15 cellular contexts compared by ENCODE assay signal in genomic region chrX:117972681-117973080, GRCh38.
DNase-seq lines count a peak whose midpoint lies in the region; ATAC-seq, FAIRE-seq and TF ChIP-seq lines count a peak whose summit lies in the region.
"Had no signal": no experiment of that assay in that cellular context is flagged by ENCODE, and none has a peak within 500 bp of the region (broad histone marks: within the 10 kb centered on the region; RNA-seq: fewer than 3 reads in every experiment).

No MANE protein-coding gene starts in this region.

- intact Hi-C loops in endothelial cell of umbilical vein (cut with micrococcal nuclease): no loop called here

- H3K27ac ChIP-seq in endothelial cell of umbilical vein (ENCODE audit: insufficient read depth, low read depth, low read length): no peak overlapping the region
- H3K27ac ChIP-seq: brain microvascular endothelial cell, HL-60, upper lobe of right lung had no signal

- no peaks in the 10 kb centered on the region for H3K27me3 ChIP-seq in endothelial cell of umbilical vein (ENCODE audit: control insufficient read depth in 2 of 2, insufficient read depth in 2 of 2, low read length in 2 of 2)
- H3K27me3 ChIP-seq: brain microvascular endothelial cell, upper lobe of right lung had no signal

- DNase-seq in NCI-H2081 treated with DMSO at 0.1 percent for 48 hours (lab: John Stamatoyannopoulos, UW): peak; percentile 66
- peak; percentile 62 for DNase-seq in endothelial cell of umbilical vein (ENCODE audit: low read depth, low spot score)
- peak; percentile 2 for DNase-seq in medulla oblongata (ENCODE audit: extremely low spot score)
- DNase-seq in GOT3 (lab: John Stamatoyannopoulos, UW): no peak
- no peak for DNase-seq in SKM-1 treated with dmso at 0.1 percent for 144 hours (lab: John Stamatoyannopoulos, UW; ENCODE audit: unreplicated experiment)
- DNase-seq in ecto neural progenitor cell (ENCODE audit: low spot score): no peak
- DNase-seq: activated B cell treated with CpG ODN at 0.5 μM for 24 hours; activated T-cell treated with anti-CD3 and anti-CD28 coated beads, Interleukin-2, amount 50 U/mL, for 1 hour; brain microvascular endothelial cell; CD8-positive, alpha-beta memory T cell; NCI-H1694 treated with DMSO at 0.1 percent for 48 hours; upper lobe of right lung had no signal

- CTCF ChIA-PET in endothelial cell of umbilical vein (lab: Charles Lee): interaction anchor here (3.2 kb wide), 1 partner anchor 12 kb away, joined by 12 read pairs; no protein-coding TSS in a partner anchor

- H3K9ac ChIP-seq in endothelial cell of umbilical vein (replicated peaks; ENCODE audit: extremely low read depth, insufficient read depth, low read length): no peak overlapping the region

- H3K36me3 ChIP-seq in endothelial cell of umbilical vein (ENCODE audit: control insufficient read depth in 2 of 2, extremely low read depth in 1 of 2, insufficient read depth in 2 of 2, low read length in 2 of 2): no peaks in the 10 kb centered on the region
- H3K36me3 ChIP-seq: brain microvascular endothelial cell, upper lobe of right lung had no signal

- TF ChIP-seq POLR2A in endothelial cell of umbilical vein (IDR thresholded peaks at IDR 0.05; ENCODE audit: low read depth, low read length): no peak

- no peak overlapping the region for H3K4me2 ChIP-seq in endothelial cell of umbilical vein (ENCODE audit: insufficient read depth, low read length)

- H3K9me3 ChIP-seq in endothelial cell of umbilical vein (replicated peaks; ENCODE audit: control insufficient read depth, insufficient read depth, low read length): no peaks in the 10 kb centered on the region
- H3K9me3 ChIP-seq: upper lobe of right lung had no signal

- ATAC-seq in GM21717 (IDR thresholded peaks at IDR 0.05; ENCODE audit: unreplicated experiment) (peak; percentile 9), HG03469 (IDR thresholded peaks at IDR 0.05; ENCODE audit: unreplicated experiment) (no peak)
- ATAC-seq: upper lobe of right lung had no signal

- TF ChIP-seq CTCF in endothelial cell of umbilical vein (IDR thresholded peaks at IDR 0.05; ENCODE audit: extremely low read depth in 1 of 2, insufficient read depth in 1 of 2, low read depth in 1 of 2, low read length in 2 of 2): no peak

- BruUV-seq in endothelial cell of umbilical vein (replicated peaks; lab: Mats Ljungman, UMichigan): no TSS peak

- dilution Hi-C loops in endothelial cell of umbilical vein (cut with MboI; ENCODE audit: extremely low pct_ligation_motif_present, low sequenced_read_pairs): no loop called here

- POLR2A ChIA-PET in endothelial cell of umbilical vein (lab: Charles Lee): no interaction called here

- no peaks in the 10 kb centered on the region for H3K4me1 ChIP-seq in endothelial cell of umbilical vein (ENCODE audit: control insufficient read depth, extremely low read depth, insufficient read depth, low read length)
- H3K4me1 ChIP-seq: upper lobe of right lung had no signal

- H3K79me2 ChIP-seq in endothelial cell of umbilical vein (ENCODE audit: control insufficient read depth, insufficient read depth, low read length): no peaks in the 10 kb centered on the region

- no peaks in the 10 kb centered on the region for H3K9me1 ChIP-seq in endothelial cell of umbilical vein (replicated peaks; ENCODE audit: control insufficient read depth, extremely low read depth, insufficient read depth, low read length)

- no peaks in the 10 kb centered on the region for H4K20me1 ChIP-seq in endothelial cell of umbilical vein (replicated peaks; ENCODE audit: control insufficient read depth, extremely low read depth, insufficient read depth, low read length)

- no peak overlapping the region for H2AFZ ChIP-seq in endothelial cell of umbilical vein (ENCODE audit: low read depth, low read length)

- no peak overlapping the region for H3K4me3 ChIP-seq in endothelial cell of umbilical vein (replicated peaks in 1 of 3; ENCODE audit: insufficient read depth in 1 of 3, low read depth in 1 of 3, low read length in 3 of 3)
- H3K4me3 ChIP-seq: upper lobe of right lung had no signal

- FAIRE-seq in endothelial cell of umbilical vein (lab: Jason Lieb, UNC): no peak

TF ChIP-seq in endothelial cell of umbilical vein, 7 proteins besides CTCF, POLR2A, EP300 and RAD21:
- TF ChIP-seq EZH2 (IDR thresholded peaks at IDR 0.05; ENCODE audit: borderline replicate concordance, low read depth, low read length, severe bottlenecking) (no peak), POLR2AphosphoS5 (IDR thresholded peaks at IDR 0.05; ENCODE audit: insufficient read depth, low read depth, low read length) (no peak), MYC (IDR thresholded peaks at IDR 0.05; ENCODE audit: low read depth, low read length) (no peak), FOS (IDR thresholded peaks at IDR 0.05; ENCODE audit: borderline replicate concordance, insufficient read depth, low read length) (no peak), JUN (IDR thresholded peaks at IDR 0.05; ENCODE audit: borderline replicate concordance, insufficient read depth, insufficient read length, low read depth) (no peak), MAX (IDR thresholded peaks at IDR 0.05; ENCODE audit: insufficient read depth, insufficient read length) (no peak), GATA2 (IDR thresholded peaks at IDR 0.05; ENCODE audit: insufficient read depth, insufficient read length, low read depth, low read length) (no peak)

Comparison
In these comparisons a context has a peak if more than half of its experiments do, and no peak if none do; other contexts are left out.
1. DNase-seq: peak in NCI-H2081 treated with DMSO at 0.1 percent for 48 hours (single experiment), endothelial cell of umbilical vein (single experiment) and medulla oblongata (single experiment); none in GOT3 (single experiment), SKM-1 treated with dmso at 0.1 percent for 144 hours (single experiment) and ecto neural progenitor cell (single experiment).